1 cellular context compared by ENCODE assay signal in the genomic region with DNA sequence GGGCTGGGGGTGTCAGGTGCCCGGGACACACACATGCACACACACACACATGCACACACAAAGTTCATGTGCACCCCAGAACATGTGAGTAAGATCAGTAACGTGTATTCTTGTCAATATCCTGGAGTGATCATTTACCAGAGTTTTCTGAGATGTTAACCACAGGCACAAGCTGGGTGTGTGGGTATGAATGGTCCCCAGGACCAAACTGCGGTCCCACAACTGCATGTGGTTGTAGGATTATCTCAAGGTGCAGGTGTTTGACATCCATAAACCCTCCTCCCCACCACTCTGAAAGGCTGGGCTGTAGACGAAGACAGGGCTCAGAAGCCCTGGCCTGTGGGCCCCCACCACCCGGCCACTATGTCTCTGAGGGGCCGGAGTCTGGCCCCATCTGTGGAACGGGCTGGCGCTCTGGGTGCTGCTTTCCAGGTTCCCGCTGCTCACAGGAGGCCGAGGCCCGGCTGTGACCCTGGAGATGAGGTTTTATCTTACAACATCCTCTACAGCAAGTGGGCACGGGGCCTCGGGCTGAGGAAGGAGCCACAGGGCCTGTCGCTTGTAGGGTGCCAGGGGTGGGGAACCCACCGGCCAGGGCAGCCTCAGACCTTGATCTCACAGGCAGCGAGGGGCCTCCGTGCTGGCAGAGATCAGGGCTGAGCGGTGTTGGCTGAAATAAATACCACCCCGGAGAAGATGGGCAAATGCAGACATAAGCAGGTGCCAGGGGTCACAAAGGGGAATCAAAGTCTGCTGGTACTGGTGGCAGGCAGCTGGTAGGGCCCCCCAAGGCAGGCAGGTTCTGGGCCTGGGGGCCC.
TF ChIP-seq lines count a peak whose summit lies in the region.

No MANE protein-coding gene starts in this region.

TF ChIP-seq in HEK293T, 16 proteins besides CTCF, POLR2A, EP300 and RAD21 (continued from another document):
- TF ChIP-seq BHLHE40 (IDR thresholded peaks at IDR 0.05; ENCODE audit: borderline replicate concordance) (no peak), FOXK2 (IDR thresholded peaks at IDR 0.05) (no peak), SUZ12 (IDR thresholded peaks at IDR 0.05) (no peak), FOXM1 (IDR thresholded peaks at IDR 0.05; ENCODE audit: borderline replicate concordance) (no peak), FOXA1 (IDR thresholded peaks at IDR 0.05) (no peak), ZNF384 (IDR thresholded peaks at IDR 0.05) (no peak), SP1 (IDR thresholded peaks at IDR 0.05) (no peak), NFRKB (IDR thresholded peaks at IDR 0.05) (no peak)
- TF ChIP-seq, protein P1, sequence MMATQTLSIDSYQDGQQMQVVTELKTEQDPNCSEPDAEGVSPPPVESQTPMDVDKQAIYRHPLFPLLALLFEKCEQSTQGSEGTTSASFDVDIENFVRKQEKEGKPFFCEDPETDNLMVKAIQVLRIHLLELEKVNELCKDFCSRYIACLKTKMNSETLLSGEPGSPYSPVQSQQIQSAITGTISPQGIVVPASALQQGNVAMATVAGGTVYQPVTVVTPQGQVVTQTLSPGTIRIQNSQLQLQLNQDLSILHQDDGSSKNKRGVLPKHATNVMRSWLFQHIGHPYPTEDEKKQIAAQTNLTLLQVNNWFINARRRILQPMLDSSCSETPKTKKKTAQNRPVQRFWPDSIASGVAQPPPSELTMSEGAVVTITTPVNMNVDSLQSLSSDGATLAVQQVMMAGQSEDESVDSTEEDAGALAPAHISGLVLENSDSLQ (IDR thresholded peaks at IDR 0.05): no peak
TF ChIP-seq in HEK293T: peak in this region for 0.
